8 cellular contexts compared by ENCODE assay signal in genomic region chr7:70698219-70698832, GRCh38.
DNase-seq lines count a peak whose midpoint lies in the region; ATAC-seq and TF ChIP-seq lines count a peak whose summit lies in the region.

No MANE protein-coding gene starts in this region.

- no peak overlapping the region for H2AK5ac ChIP-seq in neuronal stem cell (ENCODE audit: low read depth, low read length)

- no peak overlapping the region for H4K91ac ChIP-seq in neuronal stem cell (ENCODE audit: low read depth, low read length, poor library complexity)

- ATAC-seq in HG02588 (IDR thresholded peaks at IDR 0.05; ENCODE audit: unreplicated experiment) (no peak), HG02870 (IDR thresholded peaks at IDR 0.05; ENCODE audit: unreplicated experiment) (no peak)

- no peak overlapping the region for H3K14ac ChIP-seq in neuronal stem cell (ENCODE audit: low read length)

- no peak overlapping the region for H2AFZ ChIP-seq in neuronal stem cell (ENCODE audit: low read length)

- H3K27me3 ChIP-seq in esophagus muscularis mucosa (no peaks in the 10 kb centered on the region), neuronal stem cell (ENCODE audit: control insufficient read depth in 3 of 3, insufficient read depth in 3 of 3, low read depth in 1 of 3, low read length in 3 of 3) (peaks cover 0 to 3% (median 0%) of the 10 kb centered on the region in 3 experiments)

- WGBS in esophagus muscularis mucosa = 17% methylated on average over 2 of the region's 2 CpGs
- WGBS in neuronal stem cell (ENCODE audit: extremely low coverage in 2 of 2, insufficient read length in 2 of 2, insufficient replicate concordance in 1 of 2), 2 donors = no CpG with 5 or more reads among the region's 2 CpGs

- H3K9me3 ChIP-seq in esophagus muscularis mucosa (no peaks in the 10 kb centered on the region), neuronal stem cell (replicated peaks in 1 of 2; ENCODE audit: control insufficient read depth in 2 of 2, insufficient read depth in 1 of 2, low read depth in 1 of 2, low read length in 2 of 2) (peaks cover 0 to 6% of the 10 kb centered on the region in 2 donors)

- no peak overlapping the region for H3K23ac ChIP-seq in neuronal stem cell (ENCODE audit: low read depth, low read length, poor library complexity)

- H2BK5ac ChIP-seq in neuronal stem cell (ENCODE audit: low read length) = no peak overlapping the region

- peaks cover 6% of the 10 kb centered on the region for H3K79me1 ChIP-seq in neuronal stem cell (ENCODE audit: low read depth, low read length)

- H3K9ac ChIP-seq in neuronal stem cell (ENCODE audit: low read depth, low read length, poor library complexity) = no peak overlapping the region

- no peak overlapping the region for H2BK120ac ChIP-seq in neuronal stem cell (ENCODE audit: low read depth, low read length)

- no peak overlapping the region for H2BK12ac ChIP-seq in neuronal stem cell (ENCODE audit: low read length)

- DNase-seq in NCI-H524 (lab: John Stamatoyannopoulos, UW) (peak; percentile 42 to 73), NCI-H524 treated with DMSO at 0.1 percent for 48 hours (lab: John Stamatoyannopoulos, UW) (no peak), Kasumi-1 (lab: John Stamatoyannopoulos, UW) (peak; percentile 50 to 54), RKO (ENCODE audit: low spot score) (peak; percentile 79), esophagus muscularis mucosa (ENCODE audit: extremely low spot score) (no peak), neuronal stem cell (ENCODE audit: low spot score) (peak; percentile 37)

- H3K4me1 ChIP-seq in esophagus muscularis mucosa (peaks cover 7 to 59% (median 44%) of the 10 kb centered on the region in 4 donors), neuronal stem cell (ENCODE audit: control insufficient read depth in 2 of 2, insufficient read depth in 1 of 2, low read depth in 1 of 2, low read length in 2 of 2) (peaks cover 13 to 41% of the 10 kb centered on the region in 2 donors)

- no peak for TF ChIP-seq EP300 in esophagus muscularis mucosa (IDR thresholded peaks at IDR 0.05)

- H3K36me3 ChIP-seq in esophagus muscularis mucosa (no peaks in the 10 kb centered on the region), neuronal stem cell (replicated peaks in 1 of 2; ENCODE audit: control insufficient read depth in 2 of 2, insufficient read depth in 2 of 2, low read length in 2 of 2) (peaks cover 0 to 55% of the 10 kb centered on the region in 2 donors)

- H3K4ac ChIP-seq in neuronal stem cell (ENCODE audit: low read length) = no peak overlapping the region

- no peak overlapping the region for H3K4me2 ChIP-seq in neuronal stem cell (ENCODE audit: insufficient read depth, low read length, poor library complexity, severe bottlenecking)

- H3K18ac ChIP-seq in neuronal stem cell (ENCODE audit: low read length) = no peak overlapping the region

- no peak overlapping the region for H2BK15ac ChIP-seq in neuronal stem cell (ENCODE audit: low read length)

- intact Hi-C loops in esophagus muscularis mucosa (cut with DNase I) = loop anchor here (5.0 to 10.0 kb wide), 3 partner anchors 656 to 1104 kb away; partner anchors contain the start of gene AUTS2

- H3K4me3 ChIP-seq in esophagus muscularis mucosa = no peak overlapping the region
- H3K4me3 ChIP-seq in neuronal stem cell (ENCODE audit: low read length in 2 of 2) = peak overlapping the region in 1 of 2 donors; percentile 79

- H4K8ac ChIP-seq in neuronal stem cell (ENCODE audit: low read depth, low read length) = no peak overlapping the region

- TF ChIP-seq CTCF in esophagus muscularis mucosa (IDR thresholded peaks at IDR 0.05) = peak; percentile 80 to 90 (median 84)

- H3K27ac ChIP-seq in esophagus muscularis mucosa (replicated peaks in 1 of 4) (no peak overlapping the region), neuronal stem cell (replicated peaks; ENCODE audit: low read length) (no peak overlapping the region)

- no peak for TF ChIP-seq POLR2A in esophagus muscularis mucosa (IDR thresholded peaks at IDR 0.05; ENCODE audit: low read depth)

Comparison
In these comparisons a context has a peak if more than half of its experiments do, and no peak if none do; other contexts are left out.
1. DNase-seq: peak in NCI-H524 (2 of 2), Kasumi-1 (2 of 2), RKO (single experiment) and neuronal stem cell (single experiment); none in NCI-H524 treated with DMSO at 0.1 percent for 48 hours (single experiment) and esophagus muscularis mucosa (single experiment).